In the genomic region with DNA sequence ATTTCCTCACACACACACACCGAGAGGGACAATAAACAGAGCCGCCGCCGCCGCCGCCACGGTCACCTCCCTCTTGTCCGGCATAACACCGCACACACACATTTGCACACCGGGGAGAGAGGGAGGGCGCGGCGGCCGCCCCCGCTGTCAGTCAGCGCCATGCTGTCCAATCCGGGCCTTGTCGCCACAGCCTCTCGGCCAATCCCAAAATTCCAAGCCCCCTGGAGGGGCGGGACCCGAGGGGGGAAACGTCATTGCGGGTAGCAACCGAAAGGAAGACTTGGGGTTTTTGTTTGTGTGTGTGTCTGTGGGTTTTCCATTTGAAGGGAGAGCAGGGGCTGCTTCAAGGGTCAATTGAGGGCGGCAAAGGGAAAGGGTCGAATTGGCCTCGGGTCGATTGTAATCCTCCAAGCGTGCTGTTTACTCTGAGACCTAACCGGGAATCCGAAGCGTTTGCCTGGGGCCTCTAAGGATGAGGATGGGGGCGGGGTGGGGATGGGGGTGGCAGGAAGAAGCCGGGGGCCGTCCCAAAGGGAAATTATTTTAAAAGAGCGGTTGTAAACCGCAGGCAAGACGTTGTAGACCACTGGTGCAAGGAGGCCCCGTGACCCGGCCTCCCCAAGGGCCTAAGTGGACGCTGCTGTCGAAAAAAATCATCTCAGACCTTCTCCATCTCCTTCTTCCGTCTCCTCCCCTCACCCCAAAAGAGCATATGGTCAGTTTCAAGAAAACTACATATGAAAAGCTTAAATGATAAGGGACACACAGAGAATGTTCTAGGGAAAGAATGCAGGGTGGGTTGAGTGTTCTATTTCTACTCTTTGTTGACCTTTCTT, we compare ENCODE assay signal across 8 cellular contexts. TPM values are rescaled to one million over a fixed set of nuclear protein-coding genes. Genes with fewer than 3 reads are reported as not detected.
DNase-seq lines count a peak whose midpoint lies in the region; ATAC-seq and TF ChIP-seq lines count a peak whose summit lies in the region.

A gene with protein sequence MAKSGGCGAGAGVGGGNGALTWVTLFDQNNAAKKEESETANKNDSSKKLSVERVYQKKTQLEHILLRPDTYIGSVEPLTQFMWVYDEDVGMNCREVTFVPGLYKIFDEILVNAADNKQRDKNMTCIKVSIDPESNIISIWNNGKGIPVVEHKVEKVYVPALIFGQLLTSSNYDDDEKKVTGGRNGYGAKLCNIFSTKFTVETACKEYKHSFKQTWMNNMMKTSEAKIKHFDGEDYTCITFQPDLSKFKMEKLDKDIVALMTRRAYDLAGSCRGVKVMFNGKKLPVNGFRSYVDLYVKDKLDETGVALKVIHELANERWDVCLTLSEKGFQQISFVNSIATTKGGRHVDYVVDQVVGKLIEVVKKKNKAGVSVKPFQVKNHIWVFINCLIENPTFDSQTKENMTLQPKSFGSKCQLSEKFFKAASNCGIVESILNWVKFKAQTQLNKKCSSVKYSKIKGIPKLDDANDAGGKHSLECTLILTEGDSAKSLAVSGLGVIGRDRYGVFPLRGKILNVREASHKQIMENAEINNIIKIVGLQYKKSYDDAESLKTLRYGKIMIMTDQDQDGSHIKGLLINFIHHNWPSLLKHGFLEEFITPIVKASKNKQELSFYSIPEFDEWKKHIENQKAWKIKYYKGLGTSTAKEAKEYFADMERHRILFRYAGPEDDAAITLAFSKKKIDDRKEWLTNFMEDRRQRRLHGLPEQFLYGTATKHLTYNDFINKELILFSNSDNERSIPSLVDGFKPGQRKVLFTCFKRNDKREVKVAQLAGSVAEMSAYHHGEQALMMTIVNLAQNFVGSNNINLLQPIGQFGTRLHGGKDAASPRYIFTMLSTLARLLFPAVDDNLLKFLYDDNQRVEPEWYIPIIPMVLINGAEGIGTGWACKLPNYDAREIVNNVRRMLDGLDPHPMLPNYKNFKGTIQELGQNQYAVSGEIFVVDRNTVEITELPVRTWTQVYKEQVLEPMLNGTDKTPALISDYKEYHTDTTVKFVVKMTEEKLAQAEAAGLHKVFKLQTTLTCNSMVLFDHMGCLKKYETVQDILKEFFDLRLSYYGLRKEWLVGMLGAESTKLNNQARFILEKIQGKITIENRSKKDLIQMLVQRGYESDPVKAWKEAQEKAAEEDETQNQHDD (N-terminal part only) (minus strand): TSS at position 98 of the 836 bp plus-strand sequence. CDS start 610 bp downstream, outside the sequence.

- peak within 1 kb of the TSS; percentile 5 to 92 for H4K8ac ChIP-seq in IMR-90 (ENCODE audit: low read depth in 2 of 2, low read length in 2 of 2)

- peak within 1 kb of the TSS; percentile 100 for H3K4me2 ChIP-seq in IMR-90 (ENCODE audit: low read depth, low read length)

- peak within 1 kb of the TSS; percentile 97 for H2AFZ ChIP-seq in IMR-90 (replicated peaks; ENCODE audit: low read length, poor library complexity)

- POLR2A ChIA-PET in IMR-90 (lab: Charles Lee; ENCODE audit: unreplicated experiment), result no interaction called here

- H2BK15ac ChIP-seq in IMR-90 (ENCODE audit: low read depth, low read length), result no peak within 1 kb of the TSS; the same call in 2 of the 3 replicates

- H2AK9ac ChIP-seq in IMR-90 (replicated peaks; ENCODE audit: low read depth, low read length, poor library complexity), result peak within 1 kb of the TSS; percentile 86

- H2BK5ac ChIP-seq in IMR-90 (ENCODE audit: low read depth, low read length, poor library complexity, severe bottlenecking), result peak within 1 kb of the TSS; percentile 90

- peak; percentile 92 for ATAC-seq in GM21528 (IDR thresholded peaks at IDR 0.05; ENCODE audit: low FRiP score, unreplicated experiment)
- peak; percentile 93 for ATAC-seq in IMR-90 (ENCODE audit: low read depth)

- no peaks in the 10 kb centered on the region for H3K27me3 ChIP-seq in IMR-90 (ENCODE audit: control insufficient read depth, insufficient read depth, low read length)

- no TSS peak for BruUV-seq in IMR-90 (replicated peaks; lab: Mats Ljungman, UMichigan)

- H3K9me1 ChIP-seq in IMR-90 (ENCODE audit: insufficient read depth, low read length), result no peaks in the 10 kb centered on the region

- peaks cover 2% of the 10 kb centered on the region for H3K4me1 ChIP-seq in IMR-90 (ENCODE audit: control insufficient read depth, insufficient read depth, low read length)

- H2BK120ac ChIP-seq in IMR-90 (ENCODE audit: low read depth, low read length), result peak within 1 kb of the TSS; percentile 85

- no peak for TF ChIP-seq CTCF in IMR-90 (conservative IDR thresholded peaks at IDR 0.05; ENCODE audit: low read depth, low read length)

- peak within 1 kb of the TSS; percentile 98 for H3K23ac ChIP-seq in IMR-90 (ENCODE audit: low read depth, low read length)

- CTCF ChIA-PET in IMR-90 (lab: Yijun Ruan, JAX), result interaction anchor here (0.6 kb wide), 1 partner anchor 108 kb away, joined by 4 read pairs; no protein-coding TSS in a partner anchor

- H3K79me1 ChIP-seq in IMR-90 (ENCODE audit: low read depth in 1 of 2, low read length in 2 of 2), result peaks cover 0 to 20% of the 10 kb centered on the region in 2 experiments; a peak in 1 of 4 replicates

- no peak for TF ChIP-seq RAD21 in IMR-90 (IDR thresholded peaks at IDR 0.05; ENCODE audit: low read length)

- peak within 1 kb of the TSS; percentile 80 for H3K4me3 ChIP-seq in IMR-90 (ENCODE audit: insufficient read depth, low read depth, low read length)

- intact Hi-C loops in IMR-90 (cut with micrococcal nuclease), result loop anchor here (2.0 to 5.0 kb wide), 2 partner anchors 118 to 157 kb away; partner anchors contain the start of gene NGLY1

- H3K56ac ChIP-seq in IMR-90 (ENCODE audit: extremely low read depth, insufficient read depth, low read length), result peak within 1 kb of the TSS; percentile 80

- 4% methylated on average over 4 of the region's 43 CpGs; no CpG with 5 or more reads in 1 of the 2 experiments for WGBS in IMR-90 (ENCODE audit: extremely low coverage in 2 of 2, insufficient read length in 1 of 2), 2 experiments

- DNase-seq in DMS 273 (lab: John Stamatoyannopoulos, UW; ENCODE audit: unreplicated experiment), result peak; percentile 95
- peak; percentile 95 for DNase-seq in IMR-90
- peak; percentile 98 for DNase-seq in OCI-M1 (lab: John Stamatoyannopoulos, UW)
- DNase-seq in activated T-cell treated with anti-CD3 and anti-CD28 coated beads for 4 hours, result peak; percentile 94
- DNase-seq in epidermal melanocyte (ENCODE audit: insufficient read length, low spot score), result peak; percentile 92
- DNase-seq in middle frontal gyrus (ENCODE audit: extremely low spot score, low spot score), result peak; percentile 93
- peak; percentile 87 to 91 for DNase-seq in stimulated activated CD8-positive, alpha-beta memory T cell treated with anti-CD3 and anti-CD28 coated beads, Interleukin-2, amount 100 ng/mL, for 48 hours (ENCODE audit: low read depth in 2 of 2)

- dilution Hi-C loops in IMR-90 (cut with HindIII; ENCODE audit: low sequenced_read_pairs, unreplicated experiment), result no loop called here

- peak within 1 kb of the TSS; percentile 95 for H3K18ac ChIP-seq in IMR-90 (ENCODE audit: low read depth, low read length)

- H3K4ac ChIP-seq in IMR-90 (ENCODE audit: low read depth, low read length), result peak within 1 kb of the TSS; percentile 90

- TF ChIP-seq POLR2A in IMR-90 (IDR thresholded peaks at IDR 0.05; ENCODE audit: low read depth, low read length), result peak; percentile 68; the same call in 1 of the 2 replicates

- H3K9me3 ChIP-seq in IMR-90 (ENCODE audit: control insufficient read depth, insufficient read depth, low read length), result no peaks in the 10 kb centered on the region

- H3K14ac ChIP-seq in IMR-90 (replicated peaks; ENCODE audit: low read depth, low read length), result peak within 1 kb of the TSS; percentile 93

- H3K36me3 ChIP-seq in IMR-90 (ENCODE audit: control insufficient read depth, insufficient read depth, low read length), result no peaks in the 10 kb centered on the region

- H2BK20ac ChIP-seq in IMR-90 (ENCODE audit: low read depth, low read length), result peak within 1 kb of the TSS; percentile 17; the same call in 1 of the 2 replicates

- H4K91ac ChIP-seq in IMR-90 (ENCODE audit: insufficient read depth, low read depth, low read length), result peak within 1 kb of the TSS; percentile 84

- H4K20me1 ChIP-seq in IMR-90 (ENCODE audit: insufficient read depth, low read length), result peaks cover 26% of the 10 kb centered on the region; the same call in 1 of the 2 replicates

- in situ Hi-C loops in IMR-90 (cut with MboI; ENCODE audit: low sequenced_read_pairs), result no loop called here

- H3K27ac ChIP-seq in IMR-90 (ENCODE audit: insufficient read depth, low read length), result peak within 1 kb of the TSS; percentile 96

- peak within 1 kb of the TSS; percentile 92 for H3K9ac ChIP-seq in IMR-90 (ENCODE audit: low read depth, low read length)

- peak within 1 kb of the TSS; percentile 79; the same call in 1 of the 2 replicates for H2AK5ac ChIP-seq in IMR-90 (ENCODE audit: low read depth, low read length)

- peak within 1 kb of the TSS; percentile 81 for H4K5ac ChIP-seq in IMR-90 (ENCODE audit: low read depth, low read length)

TF ChIP-seq in IMR-90, 13 proteins besides CTCF, POLR2A, EP300 and RAD21 (continues in another document):
- 0 out of 2 replicates have a peak, but pooled peaks have one; percentile 18 for TF ChIP-seq MXI1 (IDR thresholded peaks at IDR 0.05; ENCODE audit: borderline replicate concordance, low read depth, low read length)
- TF ChIP-seq RFX5 (IDR thresholded peaks at IDR 0.05; ENCODE audit: low read depth, low read length), result peak; percentile 100
- peak; percentile 58 for TF ChIP-seq USF2 (IDR thresholded peaks at IDR 0.05; ENCODE audit: low read depth, low read length)
- no peak for TF ChIP-seq MAFK (IDR thresholded peaks at IDR 0.05; ENCODE audit: low read depth, low read length)
- no peak for TF ChIP-seq ELK1 (IDR thresholded peaks at IDR 0.05; ENCODE audit: borderline replicate concordance, low read depth, low read length)

RNA-seq across cellular contexts. Expression of the gene that starts here (rescaled TPM):
- 53.4 and 115 TPM in 2 replicates for total RNA-seq in IMR-90 (2012; rRNA removed)
- 34.4 and 45.5 TPM in 2 replicates for polyA plus RNA-seq in IMR-90 (2012; rRNA removed)
- 2.6 and 5.5 TPM in 2 replicates for polyA plus RNA-seq in IMR-90 (2012; cell fraction: cytosol; rRNA removed)
- polyA plus RNA-seq in IMR-90 (2012; cell fraction: nucleus; rRNA removed; ENCODE audit: low replicate concordance), result 2.4 and 36.9 TPM in 2 replicates

Comparison
In these comparisons a context has a peak if more than half of its experiments do, and no peak if none do; other contexts are left out.
1. Peak in every context shown above with its lines: DNase-seq, ATAC-seq, H3K4me3 ChIP-seq and H3K27ac ChIP-seq.